8 cellular contexts compared by ENCODE assay signal in the genomic region with DNA sequence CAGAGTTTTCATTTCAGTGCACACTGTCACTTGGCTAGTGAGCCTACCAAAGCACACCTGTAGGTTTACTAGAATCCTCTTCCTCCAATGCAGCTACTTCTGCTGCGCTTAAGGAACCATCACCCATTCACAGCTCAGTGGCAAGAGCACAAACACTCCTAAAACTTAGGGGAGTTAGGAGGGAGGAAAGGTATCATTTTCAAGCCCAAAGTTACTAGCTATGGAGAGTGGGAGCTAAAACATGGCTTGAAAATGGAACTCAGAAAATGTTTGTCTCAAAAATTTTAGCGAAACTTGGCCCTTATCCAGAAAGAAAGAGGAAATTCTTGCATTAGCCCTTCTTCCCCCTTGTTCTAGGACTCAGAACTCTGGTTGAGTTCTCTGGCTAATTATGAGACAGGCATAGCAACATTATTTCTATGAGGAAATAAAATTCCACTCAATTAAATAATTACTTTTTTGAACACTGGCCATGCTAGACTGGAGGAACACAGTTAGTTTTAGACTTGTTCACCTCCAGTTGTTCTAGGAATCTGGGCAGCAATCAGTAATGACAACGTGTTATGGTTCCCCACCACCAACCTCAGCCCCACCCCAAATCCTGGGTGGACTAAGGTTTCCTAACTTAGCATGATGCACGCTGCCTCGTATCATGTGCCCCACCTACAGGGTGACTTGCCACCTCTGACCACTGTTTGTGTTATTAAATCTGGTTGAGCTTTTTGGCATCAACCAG. TPM values are rescaled to one million over a fixed set of nuclear protein-coding genes. Genes with fewer than 3 reads are reported as not detected.
DNase-seq lines count a peak whose midpoint lies in the region; ATAC-seq and TF ChIP-seq lines count a peak whose summit lies in the region.

No MANE protein-coding gene starts in this region.

- H3K27ac ChIP-seq in A673 (ENCODE audit: low read depth, low read length, poor library complexity, severe bottlenecking), result peak overlapping the region; percentile 53
- peak overlapping the region; percentile 84 to 95 (median 94) for H3K27ac ChIP-seq in right lobe of liver
- peak overlapping the region; percentile 39 to 80 for H3K27ac ChIP-seq in aorta (ENCODE audit: low read depth in 1 of 2, low read length in 2 of 2)

- no peak for DNase-seq in A673 (ENCODE audit: low spot score)
- DNase-seq in activated CD8-positive, alpha-beta T cell treated with anti-CD3 and anti-CD28 coated beads, Interleukin-2, amount 10 ng/mL, durations not matched to agents 7 days and 5 days, result no peak
- DNase-seq in right lobe of liver, result peak; percentile 44 to 63 (median 58)
- no peak for DNase-seq in aorta
- no peak for DNase-seq in stimulated activated naive CD4-positive, alpha-beta T cell treated with Interleukin-2 at 50 U/mL for 16 hours (lab: John Stamatoyannopoulos, UW)
- no peak for DNase-seq in hepatic stellate cell (ENCODE audit: low spot score)
- DNase-seq in HUDEP-2 (lab: John Stamatoyannopoulos, UW; ENCODE audit: unreplicated experiment in 76 of 76), result no peak

- H3K4me1 Mint-ChIP-seq in activated CD8-positive, alpha-beta T cell treated with anti-CD3 and anti-CD28 coated beads, Interleukin-2, amount 10 ng/mL, durations not matched to agents 7 days and 5 days (ENCODE audit: low read depth), result peaks cover 75% of the 10 kb centered on the region

- H3K4me3 Mint-ChIP-seq in activated CD8-positive, alpha-beta T cell treated with anti-CD3 and anti-CD28 coated beads, Interleukin-2, amount 10 ng/mL, durations not matched to agents 7 days and 5 days, result peak overlapping the region; percentile 81

- no peaks in the 10 kb centered on the region for H3K9me3 ChIP-seq in A673 (ENCODE audit: low read depth, low read length, poor library complexity, severe bottlenecking)
- H3K9me3 ChIP-seq in right lobe of liver, result no peaks in the 10 kb centered on the region
- H3K9me3 ChIP-seq in aorta (ENCODE audit: control insufficient read depth, low read length), result no peaks in the 10 kb centered on the region

- intact Hi-C loops in A673 (cut with micrococcal nuclease; ENCODE audit: unreplicated experiment) (no loop called here), right lobe of liver (cut with DNase I) (loop anchor here in 1 of 2 donors (10.0 kb wide), 1 partner anchor 45 kb away; no protein-coding TSS in a partner anchor), aorta (cut with DNase I) (loop anchor here in 1 of 2 donors (5.0 kb wide), 1 partner anchor 48 kb away; no protein-coding TSS in a partner anchor)

- 6% methylated on average over 5 of the region's 5 CpGs for WGBS in right lobe of liver (ENCODE audit: insufficient coverage, low coverage, low lambda C conversion rate, missing lambda C conversion rate)
- WGBS in aorta, 2 donors, result 40% methylated on average over 5 of the region's 5 CpGs

- POLR2A ChIA-PET in A673 (lab: Charles Lee; ENCODE audit: low non-redundant PET), result interaction anchor here (0.7 kb wide), 1 partner anchor 378 kb away, joined by 3 read pairs; no protein-coding TSS in a partner anchor
- POLR2A ChIA-PET in activated CD8-positive, alpha-beta T cell treated with anti-CD3 and anti-CD28 coated beads, Interleukin-2, amount 10 ng/mL, durations not matched to agents 7 days and 5 days (lab: Charles Lee), result interaction anchor here (0.7 to 2.5 kb wide), 10 partner anchors 10 to 268 kb away, joined by 3 to 33 read pairs (median 6); partner anchors contain the start of gene MYL12A

- TF ChIP-seq CTCF in A673 (conservative IDR thresholded peaks at IDR 0.05; ENCODE audit: low read depth, low read length) (no peak), right lobe of liver (IDR thresholded peaks at IDR 0.05) (peak in 1 of 4 donors; percentile 6)

- peak overlapping the region; percentile 80 for H3K27ac Mint-ChIP-seq in activated CD8-positive, alpha-beta T cell treated with anti-CD3 and anti-CD28 coated beads, Interleukin-2, amount 10 ng/mL, durations not matched to agents 7 days and 5 days

- H3K4me3 ChIP-seq in A673 (ENCODE audit: low read depth, low read length, poor library complexity, severe bottlenecking), result no peak overlapping the region
- H3K4me3 ChIP-seq in right lobe of liver, result peak overlapping the region; percentile 36 to 60 (median 50)
- H3K4me3 ChIP-seq in aorta (ENCODE audit: low read length in 2 of 2), result no peak overlapping the region

- TF ChIP-seq POLR2A in right lobe of liver (IDR thresholded peaks at IDR 0.05), result no peak

- BruUV-seq in A673 (replicated peaks; lab: Mats Ljungman, UMichigan), result no TSS peak

- peak; percentile 36 for ATAC-seq in GM21576 (IDR thresholded peaks at IDR 0.05; ENCODE audit: unreplicated experiment)
- peak; percentile 33 for ATAC-seq in activated CD8-positive, alpha-beta T cell treated with anti-CD3 and anti-CD28 coated beads, Interleukin-2, amount 10 ng/mL, durations not matched to agents 7 days and 5 days
- peak; percentile 18 to 51 (median 32) for ATAC-seq in right lobe of liver
- peak; percentile 53 for ATAC-seq in aorta (ENCODE audit: low FRiP score)

- H3K36me3 Mint-ChIP-seq in activated CD8-positive, alpha-beta T cell treated with anti-CD3 and anti-CD28 coated beads, Interleukin-2, amount 10 ng/mL, durations not matched to agents 7 days and 5 days (ENCODE audit: low read depth), result peaks cover 44% of the 10 kb centered on the region

- H3K27me3 ChIP-seq in A673 (replicated peaks; ENCODE audit: insufficient read depth, low read depth, low read length, poor library complexity) (no peaks in the 10 kb centered on the region), right lobe of liver (no peaks in the 10 kb centered on the region), aorta (ENCODE audit: control insufficient read depth in 1 of 2, insufficient read depth in 2 of 2, low read length in 1 of 2) (no peaks in the 10 kb centered on the region)

- peaks cover 57% of the 10 kb centered on the region for H3K4me1 ChIP-seq in A673 (ENCODE audit: insufficient read depth, low read length, poor library complexity, severe bottlenecking)
- H3K4me1 ChIP-seq in right lobe of liver, result peaks cover 0 to 71% (median 22%) of the 10 kb centered on the region in 4 donors
- H3K4me1 ChIP-seq in aorta (ENCODE audit: control insufficient read depth in 1 of 2, insufficient read depth in 2 of 2, low read length in 2 of 2), result peaks cover 3 to 17% of the 10 kb centered on the region in 2 donors

- peaks cover under 1% of the 10 kb centered on the region for H3K36me3 ChIP-seq in A673 (ENCODE audit: insufficient read depth, low read length, poor library complexity, severe bottlenecking)
- peaks cover 0 to 8% (median 0%) of the 10 kb centered on the region in 4 donors for H3K36me3 ChIP-seq in right lobe of liver
- no peaks in the 10 kb centered on the region for H3K36me3 ChIP-seq in aorta (ENCODE audit: control insufficient read depth in 1 of 2, insufficient read depth in 2 of 2, low read length in 1 of 2)

- no peaks in the 10 kb centered on the region for H3K27me3 Mint-ChIP-seq in activated CD8-positive, alpha-beta T cell treated with anti-CD3 and anti-CD28 coated beads, Interleukin-2, amount 10 ng/mL, durations not matched to agents 7 days and 5 days (ENCODE audit: low read depth)

- CTCF ChIA-PET in A673 (lab: Charles Lee), result no interaction called here
- CTCF ChIA-PET in activated CD8-positive, alpha-beta T cell treated with anti-CD3 and anti-CD28 coated beads, Interleukin-2, amount 10 ng/mL, durations not matched to agents 7 days and 5 days (lab: Charles Lee), result interaction anchor here (0.7 to 7.4 kb wide), 13 partner anchors 9 to 268 kb away, joined by 3 to 92 read pairs (median 6); partner anchors contain the start of gene MYL12A

- H3K9me3 Mint-ChIP-seq in activated CD8-positive, alpha-beta T cell treated with anti-CD3 and anti-CD28 coated beads, Interleukin-2, amount 10 ng/mL, durations not matched to agents 7 days and 5 days (ENCODE audit: insufficient read depth), result no peaks in the 10 kb centered on the region

RNA-seq across cellular contexts. Expression of gene LPIN2, which starts 32.9 kb away (rescaled TPM):
- 22.5 and 24.0 TPM in 2 replicates for total RNA-seq in A673 (2021)
- 10 to 100 TPM; 77.5 TPM for total RNA-seq in activated CD8-positive, alpha-beta T cell treated with anti-CD3 and anti-CD28 coated beads, Interleukin-2, amount 10 ng/mL, durations not matched to agents 7 days and 5 days
- 100 to 1,000 TPM in 5 of 6 experiments, 10 to 100 TPM in 1; 64.9 to 175 (median 150) TPM for total RNA-seq in right lobe of liver
- total RNA-seq in aorta, result 10 to 100 TPM; 34.8 to 42.4 TPM
- polyA plus RNA-seq in aorta, result 10 to 100 TPM in 1 of 2 donors, 1 to 10 TPM in 1; 9.1 to 16.5 TPM

Comparison
In these comparisons a context has a peak if more than half of its experiments do, and no peak if none do; other contexts are left out.
1. DNase-seq: peak in right lobe of liver (3 of 3); none in A673 (single experiment), activated CD8-positive, alpha-beta T cell treated with anti-CD3 and anti-CD28 coated beads, Interleukin-2, amount 10 ng/mL, durations not matched to agents 7 days and 5 days (single experiment), aorta (0 of 2), stimulated activated naive CD4-positive, alpha-beta T cell treated with Interleukin-2 at 50 U/mL for 16 hours (single experiment), hepatic stellate cell (single experiment) and HUDEP-2 (0 of 76).
2. H3K4me3 ChIP-seq: peak in right lobe of liver (3 of 3); none in A673 (single experiment) and aorta (0 of 2).
3. Peak in every context shown above with its lines, with median percentiles within 50 percentile points of each other: H3K27ac ChIP-seq and ATAC-seq.